13 cellular contexts compared by ENCODE assay signal in the genomic region with DNA sequence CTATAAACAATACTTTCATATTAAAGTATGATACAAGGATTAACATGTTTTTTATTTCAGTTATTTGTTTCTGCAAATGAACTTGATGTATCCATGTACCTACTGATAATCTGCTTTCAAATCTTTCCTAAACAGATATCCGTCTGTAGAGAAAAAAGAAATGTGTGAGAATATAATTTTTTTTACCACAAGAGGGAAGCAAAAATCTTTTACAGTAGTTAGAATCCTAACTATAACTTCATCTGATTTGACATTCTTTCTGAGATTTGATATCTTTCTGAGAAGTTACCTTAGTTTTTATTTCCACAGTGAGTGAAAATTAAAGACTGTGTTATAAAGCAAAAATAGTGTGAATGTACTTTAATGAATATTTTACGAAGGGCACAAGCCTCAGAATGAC.
DNase-seq lines count a peak whose midpoint lies in the region; ATAC-seq and TF ChIP-seq lines count a peak whose summit lies in the region.
"Had no signal": no experiment of that assay in that cellular context is flagged by ENCODE, and none has a peak within 500 bp of the region (broad histone marks: within the 10 kb centered on the region; RNA-seq: fewer than 3 reads in every experiment).

No MANE protein-coding gene starts in this region.

- H3K36me3 Mint-ChIP-seq in brain = no peaks in the 10 kb centered on the region
- no peaks in the 10 kb centered on the region for H3K36me3 Mint-ChIP-seq in activated naive CD8-positive, alpha-beta T cell treated with anti-CD3 and anti-CD28 coated beads, Interleukin-2, amount 50 U/mL, for 24 hours (ENCODE audit: low read depth)
- no peaks in the 10 kb centered on the region for H3K36me3 Mint-ChIP-seq in effector memory CD8-positive, alpha-beta T cell (ENCODE audit: insufficient read depth)

- peak; percentile 25 to 54 for TF ChIP-seq CTCF in brain (conservative IDR thresholded peaks at IDR 0.05)

- H3K27ac Mint-ChIP-seq in brain = no peak overlapping the region
- H3K27ac Mint-ChIP-seq in activated naive CD8-positive, alpha-beta T cell treated with anti-CD3 and anti-CD28 coated beads, Interleukin-2, amount 50 U/mL, for 24 hours = no peak overlapping the region
- no peak overlapping the region for H3K27ac Mint-ChIP-seq in effector memory CD8-positive, alpha-beta T cell
- H3K27ac Mint-ChIP-seq: activated CD8-positive, alpha-beta T cell treated with anti-CD3 and anti-CD28 coated beads for 36 hours had no signal

- peak; percentile 4 for DNase-seq in SKM-1 treated with dmso at 0.1 percent for 144 hours (lab: John Stamatoyannopoulos, UW; ENCODE audit: unreplicated experiment)
- no peak for DNase-seq in SKM-1 (lab: John Stamatoyannopoulos, UW; ENCODE audit: unreplicated experiment)
- DNase-seq in NCI-H526 treated with DMSO at 0.1 percent for 48 hours (lab: John Stamatoyannopoulos, UW) = peak; percentile 9
- DNase-seq in superior temporal gyrus (ENCODE audit: extremely low spot score) = peak; percentile 38
- no peak for DNase-seq in activated naive CD8-positive, alpha-beta T cell treated with anti-CD3 and anti-CD28 coated beads, Interleukin-2, amount 50 U/mL, for 24 hours
- DNase-seq in effector memory CD8-positive, alpha-beta T cell = no peak
- DNase-seq in GM03348 (ENCODE audit: low spot score) = no peak
- DNase-seq: activated CD8-positive, alpha-beta T cell treated with anti-CD3 and anti-CD28 coated beads for 36 hours; activated gamma-delta T cell; body of pancreas; NCI-H1048; stimulated activated naive CD8-positive, alpha-beta T cell treated with anti-CD3 and anti-CD28 coated beads, Interleukin-15, Interleukin-2, amounts not matched to agents 100 U/mL and 50 U/mL, for 24 hours had no signal

- no peaks in the 10 kb centered on the region for H3K9me3 Mint-ChIP-seq in brain
- H3K9me3 Mint-ChIP-seq in activated naive CD8-positive, alpha-beta T cell treated with anti-CD3 and anti-CD28 coated beads, Interleukin-2, amount 50 U/mL, for 24 hours = no peaks in the 10 kb centered on the region
- peaks cover 3 to 8% of the 10 kb centered on the region in 2 donors for H3K9me3 Mint-ChIP-seq in effector memory CD8-positive, alpha-beta T cell

- H3K27me3 Mint-ChIP-seq in brain = peaks cover 3% of the 10 kb centered on the region
- no peaks in the 10 kb centered on the region for H3K27me3 Mint-ChIP-seq in activated naive CD8-positive, alpha-beta T cell treated with anti-CD3 and anti-CD28 coated beads, Interleukin-2, amount 50 U/mL, for 24 hours
- no peaks in the 10 kb centered on the region for H3K27me3 Mint-ChIP-seq in effector memory CD8-positive, alpha-beta T cell
- H3K27me3 Mint-ChIP-seq: activated CD8-positive, alpha-beta T cell treated with anti-CD3 and anti-CD28 coated beads for 36 hours had no signal

- ATAC-seq in activated naive CD8-positive, alpha-beta T cell treated with anti-CD3 and anti-CD28 coated beads, Interleukin-2, amount 50 U/mL, for 24 hours = no peak
- ATAC-seq in effector memory CD8-positive, alpha-beta T cell (replicated peaks) = no peak
- ATAC-seq: activated CD8-positive, alpha-beta T cell treated with anti-CD3 and anti-CD28 coated beads for 36 hours; body of pancreas; stimulated activated naive CD8-positive, alpha-beta T cell treated with anti-CD3 and anti-CD28 coated beads, Interleukin-15, Interleukin-2, amounts not matched to agents 100 U/mL and 50 U/mL, for 24 hours had no signal

- no peaks in the 10 kb centered on the region for H3K4me1 Mint-ChIP-seq in brain
- H3K4me1 Mint-ChIP-seq in activated naive CD8-positive, alpha-beta T cell treated with anti-CD3 and anti-CD28 coated beads, Interleukin-2, amount 50 U/mL, for 24 hours = no peaks in the 10 kb centered on the region
- H3K4me1 Mint-ChIP-seq in effector memory CD8-positive, alpha-beta T cell (ENCODE audit: low read depth in 2 of 2) = no peaks in the 10 kb centered on the region

- H3K4me3 Mint-ChIP-seq in brain = no peak overlapping the region
- no peak overlapping the region for H3K4me3 Mint-ChIP-seq in activated naive CD8-positive, alpha-beta T cell treated with anti-CD3 and anti-CD28 coated beads, Interleukin-2, amount 50 U/mL, for 24 hours
- no peak overlapping the region for H3K4me3 Mint-ChIP-seq in effector memory CD8-positive, alpha-beta T cell
- H3K4me3 Mint-ChIP-seq: activated CD8-positive, alpha-beta T cell treated with anti-CD3 and anti-CD28 coated beads for 36 hours had no signal

Comparison
In these comparisons a context has a peak if more than half of its experiments do, and no peak if none do; other contexts are left out.
1. DNase-seq: peak in SKM-1 treated with dmso at 0.1 percent for 144 hours (single experiment), NCI-H526 treated with DMSO at 0.1 percent for 48 hours (single experiment) and superior temporal gyrus (single experiment); none in SKM-1 (single experiment), activated naive CD8-positive, alpha-beta T cell treated with anti-CD3 and anti-CD28 coated beads, Interleukin-2, amount 50 U/mL, for 24 hours (single experiment), effector memory CD8-positive, alpha-beta T cell (0 of 3) and GM03348 (single experiment).